33 cellular contexts compared by ENCODE assay signal in the genomic region with DNA sequence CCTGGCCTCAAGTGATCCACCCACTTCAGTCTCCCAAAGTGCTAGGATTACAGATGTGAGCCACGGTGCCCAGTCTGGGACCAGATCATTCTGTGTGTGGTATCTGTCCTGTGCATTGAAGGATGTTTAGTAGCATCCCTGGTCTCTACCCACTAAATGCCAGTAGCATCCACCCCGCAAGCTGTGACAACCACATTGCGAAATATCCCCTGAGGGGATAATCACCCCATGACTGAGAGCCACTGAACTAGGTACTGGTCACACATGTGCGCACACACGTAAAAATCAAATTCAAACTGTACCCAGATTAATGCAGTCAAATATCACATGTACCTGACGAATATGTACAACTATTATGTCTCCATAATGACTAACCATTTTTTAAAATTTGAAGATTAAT. TPM values are rescaled to one million over a fixed set of nuclear protein-coding genes. Genes with fewer than 3 reads are reported as not detected.
"Had no signal": no experiment of that assay in that cellular context is flagged by ENCODE, and none has a peak within 500 bp of the region (broad histone marks: within the 10 kb centered on the region; RNA-seq: fewer than 3 reads in every experiment).

No MANE protein-coding gene starts in this region.

- H3K4me3 ChIP-seq: ascending aorta, cardiac muscle cell, PC-9 had no signal

- H3K9me3 ChIP-seq: ascending aorta had no signal

- H2AFZ ChIP-seq: PC-9 had no signal

- ATAC-seq: activated CD8-positive, alpha-beta T cell treated with anti-CD3 and anti-CD28 coated beads, Interleukin-2, amount 10 ng/mL, durations not matched to agents 7 days and 5 days; Right ventricle myocardium inferior; SK-N-SH treated with all-trans-retinoic acid at 6 μM for 48 hours; T-cell; T-helper 17 cell had no signal

- H3K4me2 ChIP-seq: PC-9 had no signal

- DNase-seq: activated CD4-positive, alpha-beta T cell treated with anti-CD3 and anti-CD28 coated beads, Interleukin-2, amount 10 ng/mL, durations not matched to agents 24 days and 14 days; activated CD4-positive, alpha-beta T cell treated with anti-CD3 and anti-CD28 coated beads, Interleukin-2, amount 50 U/mL, for 48 hours; activated CD8-positive, alpha-beta T cell treated with anti-CD3 and anti-CD28 coated beads, Interleukin-2, amount 10 ng/mL, durations not matched to agents 7 days and 5 days; activated gamma-delta T cell; activated naive CD4-positive, alpha-beta T cell treated with Interleukin-2 at 50 U/mL for 16 hours; activated naive CD8-positive, alpha-beta T cell treated with anti-CD3 and anti-CD28 coated beads, Interleukin-2, amount 10 ng/mL, durations not matched to agents 7 days and 5 days; activated T-cell treated with anti-CD3 and anti-CD28 coated beads, Interleukin-2, amount 50 U/mL, for 24 hours; amygdala; KG1; MM.1S; NCI-H1092; NCI-H1417; NCI-H146; NCI-H187 treated with DMSO at 0.1 percent for 48 hours; NCI-H2081; NCI-H226; NCI-H446 treated with DMSO at 0.1 percent for 48 hours; NCI-H524; NCI-H748 treated with DMSO at 0.1 percent for 48 hours; NK-92 treated with Interleukin-12 subunit alpha and Interleukin-12 subunit beta, amount 100 ng/mL, for 24 hours; PC-9; SIG-M5; T-cell; T-helper 17 cell; T-helper 9 cell had no signal

- H3K27me3 ChIP-seq: ascending aorta, cardiac muscle cell had no signal

- H3K27ac ChIP-seq: ascending aorta, cardiac muscle cell, PC-9, RWPE1 had no signal

- H3K4me1 ChIP-seq: ascending aorta had no signal

- H3K36me3 ChIP-seq: ascending aorta, cardiac muscle cell had no signal

RNA-seq across cellular contexts. Expression of a gene that starts 35.8 kb away (rescaled TPM):
- total RNA-seq: activated CD4-positive, alpha-beta T cell treated with anti-CD3 and anti-CD28 coated beads, Interleukin-2, amount 10 ng/mL, durations not matched to agents 24 days and 14 days; activated CD8-positive, alpha-beta T cell treated with anti-CD3 and anti-CD28 coated beads, Interleukin-2, amount 10 ng/mL, durations not matched to agents 7 days and 5 days; activated naive CD8-positive, alpha-beta T cell treated with anti-CD3 and anti-CD28 coated beads, Interleukin-2, amount 10 ng/mL, durations not matched to agents 7 days and 5 days; activated T-helper 2 cell treated with anti-CD3 and anti-CD28 coated beads, Interferon-gamma antibody, Interleukin-2, Interleukin-4, amounts not matched to agents 10 μg/mL and 5 μg/mL and 100 μg/mL, durations not matched to agents 14 hours and 24 hours and 36 hours; ascending aorta; chondrocyte; LHCN-M2; PC-9; Right ventricle myocardium inferior; T-cell; T-helper 17 cell had no signal
